8 cellular contexts compared by ENCODE assay signal in the genomic region with DNA sequence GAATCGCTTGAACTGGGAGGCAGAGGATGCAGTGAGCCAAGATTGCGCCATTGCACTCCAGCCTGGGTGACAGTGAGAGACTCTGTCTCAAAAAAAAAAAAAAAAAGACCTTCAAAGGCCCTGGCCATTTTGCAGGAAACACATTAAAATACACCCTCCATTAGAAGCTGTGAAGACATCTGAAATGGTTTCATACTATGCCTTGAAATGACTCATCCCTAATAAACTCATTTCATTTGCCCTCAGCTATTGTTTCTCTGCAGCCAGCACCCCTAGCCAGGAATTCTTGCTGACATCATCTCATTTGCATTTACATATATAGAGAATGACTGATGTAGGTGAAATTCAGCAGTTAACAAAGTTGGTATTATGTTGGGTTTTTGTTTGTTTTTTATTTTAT. TPM values are rescaled to one million over a fixed set of nuclear protein-coding genes. Genes with fewer than 3 reads are reported as not detected.
DNase-seq lines count a peak whose midpoint lies in the region; ATAC-seq and TF ChIP-seq lines count a peak whose summit lies in the region.

No MANE protein-coding gene starts in this region.

- no peaks in the 10 kb centered on the region for H3K27me3 ChIP-seq in kidney epithelial cell (ENCODE audit: control insufficient read depth, insufficient read depth, low read length)

- H3K4me3 Mint-ChIP-seq in activated T-helper 2 cell treated with anti-CD3 and anti-CD28 coated beads, Interferon-gamma antibody, Interleukin-2, Interleukin-4, amounts not matched to agents 10 μg/mL and 5 μg/mL and 100 μg/mL, durations not matched to agents 14 hours and 24 hours and 36 hours (ENCODE audit: low read depth) = no peak overlapping the region
- H3K4me3 Mint-ChIP-seq in T-helper 17 cell = no peak overlapping the region

- H3K9me3 ChIP-seq in T-helper 17 cell (ENCODE audit: control insufficient read depth, low read length, poor library complexity, severe bottlenecking) = no peaks in the 10 kb centered on the region

- no peak for ATAC-seq in T-helper 17 cell
- ATAC-seq in HG03342 (IDR thresholded peaks at IDR 0.05; ENCODE audit: unreplicated experiment) = no peak

- peak; percentile 82 for DNase-seq in GM03348 (ENCODE audit: low spot score)
- DNase-seq in HS-27A (ENCODE audit: low read depth) = peak; percentile 91
- DNase-seq in activated T-helper 2 cell treated with anti-CD3 and anti-CD28 coated beads, Interferon-gamma antibody, Interleukin-2, Interleukin-4, amounts not matched to agents 10 μg/mL and 5 μg/mL and 100 μg/mL, durations not matched to agents 14 hours and 24 hours and 36 hours (ENCODE audit: low spot score) = no peak
- peak; percentile 87 for DNase-seq in kidney epithelial cell (ENCODE audit: low read depth)
- DNase-seq in T-helper 17 cell = no peak
- DNase-seq in KBM-7 = no peak
- DNase-seq in middle frontal gyrus (ENCODE audit: extremely low spot score, low spot score) = no peak

- H3K4me1 Mint-ChIP-seq in activated T-helper 2 cell treated with anti-CD3 and anti-CD28 coated beads, Interferon-gamma antibody, Interleukin-2, Interleukin-4, amounts not matched to agents 10 μg/mL and 5 μg/mL and 100 μg/mL, durations not matched to agents 14 hours and 24 hours and 36 hours (ENCODE audit: low read depth) = peaks cover 14% of the 10 kb centered on the region
- no peaks in the 10 kb centered on the region for H3K4me1 Mint-ChIP-seq in T-helper 17 cell

- TF ChIP-seq CTCF in kidney epithelial cell (IDR thresholded peaks at IDR 0.05; ENCODE audit: insufficient read depth, low read length, poor library complexity, severe bottlenecking) = no peak

- H3K27me3 Mint-ChIP-seq in activated T-helper 2 cell treated with anti-CD3 and anti-CD28 coated beads, Interferon-gamma antibody, Interleukin-2, Interleukin-4, amounts not matched to agents 10 μg/mL and 5 μg/mL and 100 μg/mL, durations not matched to agents 14 hours and 24 hours and 36 hours (ENCODE audit: low read depth) = no peaks in the 10 kb centered on the region
- H3K27me3 Mint-ChIP-seq in T-helper 17 cell = no peaks in the 10 kb centered on the region

- H3K36me3 ChIP-seq in kidney epithelial cell (ENCODE audit: control insufficient read depth, insufficient read depth, low read length) = no peaks in the 10 kb centered on the region

- in situ Hi-C loops in KBM-7 (cut with MboI; ENCODE audit: low pct_unique_long_range_greater_than_20kb, low sequenced_read_pairs) = no loop called here

- H3K27ac Mint-ChIP-seq in activated T-helper 2 cell treated with anti-CD3 and anti-CD28 coated beads, Interferon-gamma antibody, Interleukin-2, Interleukin-4, amounts not matched to agents 10 μg/mL and 5 μg/mL and 100 μg/mL, durations not matched to agents 14 hours and 24 hours and 36 hours = peak overlapping the region; percentile 46
- no peak overlapping the region for H3K27ac Mint-ChIP-seq in T-helper 17 cell

- no peak overlapping the region for H3K4me3 ChIP-seq in kidney epithelial cell (ENCODE audit: low read depth, low read length)

- intact Hi-C loops in activated T-helper 2 cell treated with anti-CD3 and anti-CD28 coated beads, Interferon-gamma antibody, Interleukin-2, Interleukin-4, amounts not matched to agents 10 μg/mL and 5 μg/mL and 100 μg/mL, durations not matched to agents 14 hours and 24 hours and 36 hours (cut with micrococcal nuclease) = loop anchor here (1.0 kb wide), 1 partner anchor 11 kb away; no protein-coding TSS in a partner anchor

- peaks cover 54% of the 10 kb centered on the region for H3K36me3 Mint-ChIP-seq in activated T-helper 2 cell treated with anti-CD3 and anti-CD28 coated beads, Interferon-gamma antibody, Interleukin-2, Interleukin-4, amounts not matched to agents 10 μg/mL and 5 μg/mL and 100 μg/mL, durations not matched to agents 14 hours and 24 hours and 36 hours (ENCODE audit: low read depth)
- H3K36me3 Mint-ChIP-seq in T-helper 17 cell (ENCODE audit: low read depth) = peaks cover 4% of the 10 kb centered on the region

- H3K9me3 Mint-ChIP-seq in activated T-helper 2 cell treated with anti-CD3 and anti-CD28 coated beads, Interferon-gamma antibody, Interleukin-2, Interleukin-4, amounts not matched to agents 10 μg/mL and 5 μg/mL and 100 μg/mL, durations not matched to agents 14 hours and 24 hours and 36 hours = no peaks in the 10 kb centered on the region

RNA-seq across cellular contexts. Expression of gene EML2, which starts 8.7 kb away (rescaled TPM):
- 180 and 207 TPM in 2 replicates for total RNA-seq in activated T-helper 2 cell treated with anti-CD3 and anti-CD28 coated beads, Interferon-gamma antibody, Interleukin-2, Interleukin-4, amounts not matched to agents 10 μg/mL and 5 μg/mL and 100 μg/mL, durations not matched to agents 14 hours and 24 hours and 36 hours
- total RNA-seq in kidney epithelial cell (30.7 and 33.6 TPM in 2 replicates), T-helper 17 cell (10 to 100 TPM; 58.1 to 61.2 TPM)

RNA-seq across cellular contexts. Expression of gene GPR4, which starts 28.5 kb away (rescaled TPM):
- not detected in 2 replicates for total RNA-seq in activated T-helper 2 cell treated with anti-CD3 and anti-CD28 coated beads, Interferon-gamma antibody, Interleukin-2, Interleukin-4, amounts not matched to agents 10 μg/mL and 5 μg/mL and 100 μg/mL, durations not matched to agents 14 hours and 24 hours and 36 hours
- 0.07 TPM in 1 of 2 replicates, not detected in the other for total RNA-seq in kidney epithelial cell
- total RNA-seq in T-helper 17 cell = not detected

RNA-seq across cellular contexts. Expression of gene GIPR, which starts 37.6 kb away (rescaled TPM):
- 9.3 and 9.5 TPM in 2 replicates for total RNA-seq in activated T-helper 2 cell treated with anti-CD3 and anti-CD28 coated beads, Interferon-gamma antibody, Interleukin-2, Interleukin-4, amounts not matched to agents 10 μg/mL and 5 μg/mL and 100 μg/mL, durations not matched to agents 14 hours and 24 hours and 36 hours
- total RNA-seq in kidney epithelial cell = 0.46 TPM in 1 of 2 replicates, not detected in the other
- total RNA-seq in T-helper 17 cell = 1 to 10 TPM; 2.3 to 4.6 TPM

RNA-seq across cellular contexts. Expression of gene OPA3, which starts 45.9 kb away (rescaled TPM):
- 15.2 and 15.9 TPM in 2 replicates for total RNA-seq in activated T-helper 2 cell treated with anti-CD3 and anti-CD28 coated beads, Interferon-gamma antibody, Interleukin-2, Interleukin-4, amounts not matched to agents 10 μg/mL and 5 μg/mL and 100 μg/mL, durations not matched to agents 14 hours and 24 hours and 36 hours
- total RNA-seq in kidney epithelial cell (12.3 and 15.5 TPM in 2 replicates), T-helper 17 cell (1 to 10 TPM; 8.3 to 9.4 TPM)

Comparison
In these comparisons a context has a peak if more than half of its experiments do, and no peak if none do; other contexts are left out.
1. DNase-seq: peak in GM03348 (single experiment), HS-27A (single experiment) and kidney epithelial cell (single experiment); none in activated T-helper 2 cell treated with anti-CD3 and anti-CD28 coated beads, Interferon-gamma antibody, Interleukin-2, Interleukin-4, amounts not matched to agents 10 μg/mL and 5 μg/mL and 100 μg/mL, durations not matched to agents 14 hours and 24 hours and 36 hours (single experiment), T-helper 17 cell (0 of 3), KBM-7 (single experiment) and middle frontal gyrus (single experiment).